ENCODE assay signal across 1 cellular context in genomic region chr7:74185636-74186035, GRCh38.
TF ChIP-seq lines count a peak whose summit lies in the region.

No MANE protein-coding gene starts in this region.

TF ChIP-seq in endothelial cell of umbilical vein, 7 proteins besides CTCF, POLR2A, EP300 and RAD21:
- TF ChIP-seq FOS (IDR thresholded peaks at IDR 0.05; ENCODE audit: borderline replicate concordance, insufficient read depth, low read length) (no peak), MAX (IDR thresholded peaks at IDR 0.05; ENCODE audit: insufficient read depth, insufficient read length) (no peak), POLR2AphosphoS5 (IDR thresholded peaks at IDR 0.05; ENCODE audit: insufficient read depth, low read depth, low read length) (no peak), EZH2 (IDR thresholded peaks at IDR 0.05; ENCODE audit: borderline replicate concordance, low read depth, low read length, severe bottlenecking) (no peak)
